12 cellular contexts compared by ENCODE assay signal in genomic region chr19:5557691-5558090, GRCh38. TPM values are rescaled to one million over a fixed set of nuclear protein-coding genes. Genes with fewer than 3 reads are reported as not detected.
"Had no signal": no experiment of that assay in that cellular context is flagged by ENCODE, and none has a peak within 500 bp of the region (broad histone marks: within the 10 kb centered on the region; RNA-seq: fewer than 3 reads in every experiment).

No MANE protein-coding gene starts in this region.

- H3K4me1 ChIP-seq: esophagus muscularis mucosa, tibial nerve had no signal

- ATAC-seq: left lobe of liver, T-cell had no signal

- H3K4me3 ChIP-seq: esophagus muscularis mucosa, tibial nerve had no signal

- DNase-seq: activated CD4-positive, alpha-beta T cell treated with anti-CD3 and anti-CD28 coated beads, Interleukin-2, amount 10 ng/mL, durations not matched to agents 24 days and 14 days; brain microvascular endothelial cell; dermis blood vessel endothelial cell; foreskin fibroblast; head of caudate nucleus; mesendoderm; posterior cingulate gyrus; T-cell had no signal

- H3K27ac ChIP-seq: brain microvascular endothelial cell, esophagus muscularis mucosa, tibial nerve had no signal

- H3K36me3 ChIP-seq: brain microvascular endothelial cell, esophagus muscularis mucosa had no signal

RNA-seq across cellular contexts. Expression of gene TINCR, which starts 10.1 kb away (rescaled TPM):
- total RNA-seq: left lobe of liver, skeletal muscle tissue had no signal
